ENCODE assay signal across 37 cellular contexts in genomic region chr1:246530482-246530881, GRCh38.
"Had no signal": no experiment of that assay in that cellular context is flagged by ENCODE, and none has a peak within 500 bp of the region (broad histone marks: within the 10 kb centered on the region; RNA-seq: fewer than 3 reads in every experiment).

No MANE protein-coding gene starts in this region.

- H3K27ac Mint-ChIP-seq: activated CD4-positive, alpha-beta memory T cell treated with anti-CD3 and anti-CD28 coated beads, Interleukin-2, amount 10 ng/mL, durations not matched to agents 7 days and 5 days; activated CD4-positive, alpha-beta T cell treated with anti-CD3 and anti-CD28 coated beads for 36 hours; activated CD4-positive, alpha-beta T cell treated with anti-CD3 and anti-CD28 coated beads, Interleukin-2, amount 10 ng/mL, durations not matched to agents 7 days and 5 days; activated CD8-positive, alpha-beta memory T cell treated with anti-CD3 and anti-CD28 coated beads, Interleukin-2, amount 10 ng/mL, durations not matched to agents 7 days and 5 days; activated CD8-positive, alpha-beta T cell treated with anti-CD3 and anti-CD28 coated beads, Interleukin-2, amount 10 ng/mL, durations not matched to agents 7 days and 5 days; activated naive CD4-positive, alpha-beta T cell treated with anti-CD3 and anti-CD28 coated beads, Interleukin-2, amount 10 ng/mL, durations not matched to agents 7 days and 5 days; activated naive CD4-positive, alpha-beta T cell treated with anti-CD3 and anti-CD28 coated beads, Interleukin-2, amount 50 U/mL, for 24 hours; activated naive CD8-positive, alpha-beta T cell; activated naive CD8-positive, alpha-beta T cell treated with anti-CD3 and anti-CD28 coated beads, Interleukin-2, amount 10 ng/mL, durations not matched to agents 7 days and 5 days; activated T-cell treated with anti-CD3 and anti-CD28 coated beads, Interleukin-2, amount 50 U/mL, for 24 hours; activated T-helper 2 cell treated with anti-CD3 and anti-CD28 coated beads, Interferon-gamma antibody, Interleukin-2, Interleukin-4, amounts not matched to agents 10 μg/mL and 5 μg/mL and 100 μg/mL, durations not matched to agents 14 hours and 24 hours and 36 hours; T-helper 1 cell treated with Interleukin-12 subunit alpha and Interleukin-12 subunit beta and Interleukin-4 antibody, amounts not matched to agents 30 μg/mL and 1 μg/mL, for 36 hours; T-helper 2 cell treated with Interferon-gamma antibody and Interleukin-4, amounts not matched to agents 5 μg/mL and 100 μg/mL, for 36 hours; WTC11 had no signal

- H3K36me3 ChIP-seq: adrenal gland, brain microvascular endothelial cell, breast epithelium, WERI-Rb-1 had no signal

- ATAC-seq: activated CD4-positive, alpha-beta T cell treated with anti-CD3 and anti-CD28 coated beads for 36 hours; activated CD4-positive, CD25-positive, alpha-beta regulatory T cell treated with anti-CD3 and anti-CD28 coated beads, Interleukin-2, amount 50 U/mL, for 24 hours; activated CD8-positive, alpha-beta memory T cell treated with anti-CD3 and anti-CD28 coated beads, Interleukin-2, amount 10 ng/mL, durations not matched to agents 7 days and 5 days; activated CD8-positive, alpha-beta T cell treated with anti-CD3 and anti-CD28 coated beads, Interleukin-2, amount 10 ng/mL, durations not matched to agents 7 days and 5 days; body of pancreas; WTC11 had no signal

- FAIRE-seq: astrocyte, TTC549 had no signal

- H3K36me3 Mint-ChIP-seq: activated naive CD4-positive, alpha-beta T cell treated with anti-CD3 and anti-CD28 coated beads, Interleukin-2, amount 10 ng/mL, durations not matched to agents 7 days and 5 days had no signal

- H3K9me3 ChIP-seq: adrenal gland had no signal

- DNase-seq: activated CD4-positive, alpha-beta memory T cell treated with anti-CD3 and anti-CD28 coated beads, Interleukin-2, amount 10 ng/mL, durations not matched to agents 7 days and 5 days; activated CD4-positive, alpha-beta T cell treated with anti-CD3 and anti-CD28 coated beads for 1 hour; activated CD4-positive, alpha-beta T cell treated with anti-CD3 and anti-CD28 coated beads for 36 hours; activated CD4-positive, alpha-beta T cell treated with anti-CD3 and anti-CD28 coated beads for 48 hours; activated CD4-positive, alpha-beta T cell treated with anti-CD3 and anti-CD28 coated beads, Interleukin-2, amount 10 ng/mL, durations not matched to agents 7 days and 5 days; activated CD4-positive, alpha-beta T cell treated with anti-CD3 and anti-CD28 coated beads, Interleukin-2, amount 50 U/mL, for 48 hours; activated CD4-positive, CD25-positive, alpha-beta regulatory T cell; activated CD8-positive, alpha-beta memory T cell treated with anti-CD3 and anti-CD28 coated beads for 24 hours; activated CD8-positive, alpha-beta memory T cell treated with anti-CD3 and anti-CD28 coated beads, Interleukin-2, amount 50 U/mL, for 48 hours; activated CD8-positive, alpha-beta T cell treated with anti-CD3 and anti-CD28 coated beads, Interleukin-2, amount 10 ng/mL, durations not matched to agents 7 days and 5 days; activated effector memory CD4-positive, alpha-beta T cell treated with Interleukin-2 at 50 U/mL for 16 hours; activated gamma-delta T cell; activated naive CD4-positive, alpha-beta T cell treated with anti-CD3 and anti-CD28 coated beads, Interleukin-2, amount 10 ng/mL, durations not matched to agents 7 days and 5 days; activated naive CD4-positive, alpha-beta T cell treated with Interleukin-2 at 50 U/mL for 16 hours; activated naive CD8-positive, alpha-beta T cell treated with anti-CD3 and anti-CD28 coated beads, Interleukin-2, amount 10 ng/mL, durations not matched to agents 7 days and 5 days; activated T-cell treated with anti-CD3 and anti-CD28 coated beads, Interleukin-2, amount 50 U/mL, for 24 hours; activated T-cell treated with anti-CD3 and anti-CD28 coated beads, Interleukin-2, amount 50 U/mL, for 48 hours; amniotic stem cell; aorta; body of pancreas; brain microvascular endothelial cell; central memory CD4-positive, alpha-beta T cell; T-helper 2 cell; T-helper 9 cell; WERI-Rb-1 had no signal

- H3K27ac ChIP-seq: adrenal gland, body of pancreas, brain microvascular endothelial cell, breast epithelium, WERI-Rb-1 had no signal

- H3K4me3 Mint-ChIP-seq: activated CD4-positive, alpha-beta memory T cell treated with anti-CD3 and anti-CD28 coated beads, Interleukin-2, amount 10 ng/mL, durations not matched to agents 7 days and 5 days; activated CD4-positive, alpha-beta T cell treated with anti-CD3 and anti-CD28 coated beads for 36 hours; activated CD4-positive, alpha-beta T cell treated with anti-CD3 and anti-CD28 coated beads, Interleukin-2, amount 10 ng/mL, durations not matched to agents 7 days and 5 days; activated CD8-positive, alpha-beta memory T cell treated with anti-CD3 and anti-CD28 coated beads, Interleukin-2, amount 10 ng/mL, durations not matched to agents 7 days and 5 days; activated CD8-positive, alpha-beta T cell treated with anti-CD3 and anti-CD28 coated beads, Interleukin-2, amount 10 ng/mL, durations not matched to agents 7 days and 5 days; activated naive CD4-positive, alpha-beta T cell treated with anti-CD3 and anti-CD28 coated beads, Interleukin-2, amount 10 ng/mL, durations not matched to agents 7 days and 5 days; activated naive CD4-positive, alpha-beta T cell treated with anti-CD3 and anti-CD28 coated beads, Interleukin-2, amount 50 U/mL, for 24 hours; activated naive CD8-positive, alpha-beta T cell; activated naive CD8-positive, alpha-beta T cell treated with anti-CD3 and anti-CD28 coated beads, Interleukin-2, amount 10 ng/mL, durations not matched to agents 7 days and 5 days; activated T-cell treated with anti-CD3 and anti-CD28 coated beads, Interleukin-2, amount 50 U/mL, for 24 hours; T-helper 1 cell treated with Interleukin-12 subunit alpha and Interleukin-12 subunit beta and Interleukin-4 antibody, amounts not matched to agents 30 μg/mL and 1 μg/mL, for 36 hours; T-helper 2 cell treated with Interferon-gamma antibody and Interleukin-4, amounts not matched to agents 5 μg/mL and 100 μg/mL, for 36 hours; WTC11 had no signal

- H3K4me1 Mint-ChIP-seq: WTC11 had no signal

- H3K4me1 ChIP-seq: adrenal gland, body of pancreas, breast epithelium had no signal

- H3K27me3 Mint-ChIP-seq: activated CD4-positive, alpha-beta T cell treated with anti-CD3 and anti-CD28 coated beads for 36 hours; activated CD4-positive, alpha-beta T cell treated with anti-CD3 and anti-CD28 coated beads, Interleukin-2, amount 10 ng/mL, durations not matched to agents 7 days and 5 days; activated CD8-positive, alpha-beta memory T cell treated with anti-CD3 and anti-CD28 coated beads, Interleukin-2, amount 10 ng/mL, durations not matched to agents 7 days and 5 days; activated naive CD4-positive, alpha-beta T cell treated with anti-CD3 and anti-CD28 coated beads, Interleukin-2, amount 50 U/mL, for 24 hours; activated naive CD8-positive, alpha-beta T cell; activated T-cell treated with anti-CD3 and anti-CD28 coated beads, Interleukin-2, amount 50 U/mL, for 24 hours had no signal

- H3K4me3 ChIP-seq: adrenal gland, body of pancreas, breast epithelium had no signal

- H3K27me3 ChIP-seq: adrenal gland, body of pancreas, brain microvascular endothelial cell, breast epithelium had no signal

- H3K9me3 Mint-ChIP-seq: activated naive CD4-positive, alpha-beta T cell treated with anti-CD3 and anti-CD28 coated beads, Interleukin-2, amount 50 U/mL, for 24 hours had no signal
